9 cellular contexts compared by ENCODE assay signal in genomic region chr1:112744019-112744578, GRCh38. TPM values are rescaled to one million over a fixed set of nuclear protein-coding genes. Genes with fewer than 3 reads are reported as not detected.
DNase-seq lines count a peak whose midpoint lies in the region; ATAC-seq and FAIRE-seq lines count a peak whose summit lies in the region.
"Had no signal": no experiment of that assay in that cellular context is flagged by ENCODE, and none has a peak within 500 bp of the region (broad histone marks: within the 10 kb centered on the region; RNA-seq: fewer than 3 reads in every experiment).

No MANE protein-coding gene starts in this region.

- FAIRE-seq in urothelium cell line (lab: Jason Lieb, UNC) = no peak

- no peak overlapping the region for H3K27ac Mint-ChIP-seq in stimulated activated naive CD8-positive, alpha-beta T cell treated with anti-CD3 and anti-CD28 coated beads, Interleukin-15, amount 100 ng/mL, for 72 hours

- H3K4me3 Mint-ChIP-seq in stimulated activated naive CD8-positive, alpha-beta T cell treated with anti-CD3 and anti-CD28 coated beads, Interleukin-15, amount 100 ng/mL, for 72 hours = peak overlapping the region in 1 of 2 donors; percentile 65

- no peaks in the 10 kb centered on the region for H3K9me3 Mint-ChIP-seq in stimulated activated naive CD8-positive, alpha-beta T cell treated with anti-CD3 and anti-CD28 coated beads, Interleukin-15, amount 100 ng/mL, for 72 hours

- peaks cover 18% of the 10 kb centered on the region for H3K4me1 Mint-ChIP-seq in stimulated activated naive CD8-positive, alpha-beta T cell treated with anti-CD3 and anti-CD28 coated beads, Interleukin-15, amount 100 ng/mL, for 72 hours

- DNase-seq in DMS53 (lab: John Stamatoyannopoulos, UW) (peak; percentile 27), DMS53 treated with DMSO at 0.1 percent for 48 hours (lab: John Stamatoyannopoulos, UW; ENCODE audit: unreplicated experiment) (no peak), dermis blood vessel endothelial cell (peak; percentile 55), left colon (peak in 1 of 2 donors; percentile 14), GM19238 (ENCODE audit: insufficient read length, low spot score) (no peak), urothelium cell line (ENCODE audit: low spot score) (no peak)
- DNase-seq in stimulated activated naive CD8-positive, alpha-beta T cell treated with anti-CD3 and anti-CD28 coated beads, Interleukin-15, amount 100 ng/mL, for 72 hours = no peak
- DNase-seq: 8988T had no signal

- ATAC-seq in left colon (peak; percentile 63), HG03025 (IDR thresholded peaks at IDR 0.05; ENCODE audit: low FRiP score, unreplicated experiment) (no peak)
- peak; percentile 23 for ATAC-seq in stimulated activated naive CD8-positive, alpha-beta T cell treated with anti-CD3 and anti-CD28 coated beads, Interleukin-15, amount 100 ng/mL, for 72 hours

- H3K27me3 Mint-ChIP-seq in stimulated activated naive CD8-positive, alpha-beta T cell treated with anti-CD3 and anti-CD28 coated beads, Interleukin-15, amount 100 ng/mL, for 72 hours = peaks cover 91% of the 10 kb centered on the region

- intact Hi-C loops in left colon (cut with DNase I, micrococcal nuclease) = no loop called here

RNA-seq across cellular contexts. Expression of gene PPM1J, which starts 29.0 kb away (rescaled TPM):
- total RNA-seq in dermis blood vessel endothelial cell = 0.68 and 0.74 TPM in 2 replicates
- total RNA-seq in left colon = 1 to 10 TPM; 1.1 to 1.2 TPM

RNA-seq across cellular contexts. Expression of gene RHOC, which starts 37.2 kb away (rescaled TPM):
- total RNA-seq in dermis blood vessel endothelial cell = 579 and 920 TPM in 2 replicates
- total RNA-seq in left colon = 100 to 1,000 TPM; 466 to 701 TPM

Comparison
In these comparisons a context has a peak if more than half of its experiments do, and no peak if none do; other contexts are left out.
1. DNase-seq: peak in DMS53 (single experiment) and dermis blood vessel endothelial cell (single experiment); none in DMS53 treated with DMSO at 0.1 percent for 48 hours (single experiment), stimulated activated naive CD8-positive, alpha-beta T cell treated with anti-CD3 and anti-CD28 coated beads, Interleukin-15, amount 100 ng/mL, for 72 hours (0 of 2), GM19238 (single experiment) and urothelium cell line (single experiment).